ENCODE assay signal across 10 cellular contexts in genomic region chr12:68878283-68878682, GRCh38. TPM values are rescaled to one million over a fixed set of nuclear protein-coding genes. Genes with fewer than 3 reads are reported as not detected.
"Had no signal": no experiment of that assay in that cellular context is flagged by ENCODE, and none has a peak within 500 bp of the region (broad histone marks: within the 10 kb centered on the region; RNA-seq: fewer than 3 reads in every experiment).

No MANE protein-coding gene starts in this region.

- ATAC-seq: HepG2 had no signal

- H3K9ac ChIP-seq: KMS-11 had no signal

- H3K27ac ChIP-seq: HL-60, KMS-11 had no signal

- DNase-seq: IMR-90, Karpas-422, KBM-7, KG1 had no signal

- H3K4me2 ChIP-seq: KMS-11 had no signal

- FAIRE-seq: HepG2, HTR-8/SVneo had no signal

RNA-seq across cellular contexts. Expression of gene CPM, which starts 54.7 kb away (rescaled TPM):
- total RNA-seq: HepG2, HT-29, HT1080 had no signal
- polyA plus RNA-seq: HepG2 had no signal
